In the genomic region with DNA sequence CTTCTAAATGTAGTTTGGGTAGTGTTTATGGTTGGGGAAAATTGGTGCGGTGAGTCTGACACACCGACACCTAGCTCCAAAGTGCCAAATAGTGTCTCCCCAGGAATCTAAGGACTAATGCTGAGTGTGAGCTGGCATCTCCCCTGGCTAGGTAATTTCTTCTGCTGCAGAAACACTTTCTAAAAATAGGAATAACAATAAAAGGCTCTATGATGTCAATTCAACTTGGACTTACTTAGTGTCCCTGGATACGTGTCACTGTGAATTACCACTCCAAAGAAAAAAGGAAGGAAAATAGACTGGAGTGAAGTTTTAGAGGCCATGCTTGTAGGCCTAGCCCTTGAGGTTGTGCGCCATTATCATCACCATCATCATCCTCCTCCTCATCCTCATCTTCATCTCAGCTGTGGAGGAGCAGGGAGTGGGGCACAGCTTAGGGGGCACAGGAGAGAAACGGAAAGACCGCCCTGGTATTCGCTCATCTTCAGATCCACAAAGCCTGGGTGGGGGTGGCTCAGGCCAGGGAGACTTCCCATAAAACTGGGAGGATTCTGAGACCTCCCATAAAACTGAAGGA, we compare ENCODE assay signal across 24 cellular contexts.
"Had no signal": no experiment of that assay in that cellular context is flagged by ENCODE, and none has a peak within 500 bp of the region (broad histone marks: within the 10 kb centered on the region; RNA-seq: fewer than 3 reads in every experiment).

No MANE protein-coding gene starts in this region.

- H3K4me1 Mint-ChIP-seq: naive thymus-derived CD4-positive, alpha-beta T cell had no signal

- DNase-seq: islet precursor cell; midbrain; mucosa of descending colon; naive thymus-derived CD4-positive, alpha-beta T cell; psoas muscle; stimulated activated CD4-positive, alpha-beta T cell treated with anti-CD3 and anti-CD28 coated beads, Interleukin-12 subunit alpha, Interleukin-12 subunit beta, amount 100 ng/mL, for 4 hours; stimulated activated CD4-positive, alpha-beta T cell treated with anti-CD3 and anti-CD28 coated beads, Interleukin-15, amount 100 ng/mL, for 24 hours; stimulated activated CD4-positive, alpha-beta T cell treated with anti-CD3 and anti-CD28 coated beads, Interleukin-2, amount 100 ng/mL, for 24 hours; stimulated activated CD4-positive, alpha-beta T cell treated with anti-CD3 and anti-CD28 coated beads, Interleukin-4, amount 100 ng/mL, for 1 hour; stimulated activated naive CD4-positive, alpha-beta T cell; tibial artery; trophoblast cell; upper lobe of right lung had no signal

- H3K27me3 Mint-ChIP-seq: stimulated activated naive CD8-positive, alpha-beta T cell treated with anti-CD3 and anti-CD28 coated beads, Interleukin-15, Interleukin-2, amounts not matched to agents 100 ng/mL and 50 ng/mL, for 24 hours had no signal

- H3K4me3 ChIP-seq: hepatocyte, lung, mucosa of descending colon, psoas muscle, skin epidermis, suprapubic skin, thoracic aorta, tibial artery, upper lobe of right lung had no signal

- H3K27me3 ChIP-seq: hepatocyte, suprapubic skin, tibial artery, upper lobe of right lung had no signal

- H3K27ac Mint-ChIP-seq: naive thymus-derived CD4-positive, alpha-beta T cell; natural killer cell treated with Interleukin-12 subunit alpha and Interleukin-12 subunit beta and Interleukin-15 and Interleukin-18, amount 100 ng/mL, for 72 hours; stimulated activated naive CD8-positive, alpha-beta T cell treated with anti-CD3 and anti-CD28 coated beads, Interleukin-15, Interleukin-2, amounts not matched to agents 100 ng/mL and 50 ng/mL, for 24 hours had no signal

- H3K9me3 ChIP-seq: mucosa of descending colon, psoas muscle, suprapubic skin, thoracic aorta, tibial artery, upper lobe of right lung had no signal

- ATAC-seq: left lobe of liver; mucosa of descending colon; naive thymus-derived CD4-positive, alpha-beta T cell; natural killer cell treated with Interleukin-12 subunit alpha and Interleukin-12 subunit beta and Interleukin-15 and Interleukin-18, amount 100 ng/mL, for 72 hours; psoas muscle; sciatic nerve; upper lobe of right lung had no signal

- H3K9me3 Mint-ChIP-seq: neural crest cell had no signal

- H3K4me1 ChIP-seq: parathyroid adenoma, psoas muscle, suprapubic skin, upper lobe of right lung had no signal

- H3K27ac ChIP-seq: hepatocyte, parathyroid adenoma, psoas muscle, skin epidermis, suprapubic skin, thoracic aorta, tibial artery, upper lobe of right lung had no signal

- H3K36me3 ChIP-seq: suprapubic skin, thoracic aorta had no signal

- H3K4me3 Mint-ChIP-seq: naive thymus-derived CD4-positive, alpha-beta T cell; natural killer cell treated with Interleukin-12 subunit alpha and Interleukin-12 subunit beta and Interleukin-15 and Interleukin-18, amount 100 ng/mL, for 72 hours; neural crest cell; stimulated activated naive CD8-positive, alpha-beta T cell treated with anti-CD3 and anti-CD28 coated beads, Interleukin-15, Interleukin-2, amounts not matched to agents 100 ng/mL and 50 ng/mL, for 24 hours had no signal
